25 cellular contexts compared by ENCODE assay signal in the genomic region with DNA sequence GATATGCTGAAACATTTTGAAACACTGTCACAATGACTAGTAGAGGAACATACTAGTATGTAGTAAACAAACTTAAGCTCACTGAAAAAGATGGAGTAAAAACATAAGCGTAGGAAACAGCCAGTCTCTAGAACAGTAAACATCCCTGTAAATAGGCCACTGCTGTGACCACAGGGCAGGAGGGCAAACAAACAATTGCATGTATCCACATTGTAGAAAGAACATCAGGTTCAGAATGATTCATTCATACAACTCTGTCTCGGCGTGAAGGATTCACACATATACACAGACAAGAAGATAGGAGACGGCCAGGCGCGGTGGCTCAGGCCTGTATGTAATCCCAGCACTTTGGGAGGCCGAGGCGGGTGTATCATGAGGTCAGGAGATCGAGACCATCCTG.
"Had no signal": no experiment of that assay in that cellular context is flagged by ENCODE, and none has a peak within 500 bp of the region (broad histone marks: within the 10 kb centered on the region; RNA-seq: fewer than 3 reads in every experiment).

No MANE protein-coding gene starts in this region.

- H3K4me3 ChIP-seq: body of pancreas, colonic mucosa, dorsolateral prefrontal cortex, gastroesophageal sphincter, lung, psoas muscle, thoracic aorta had no signal

- H3K9me3 ChIP-seq: body of pancreas, colonic mucosa, gastroesophageal sphincter, psoas muscle, thoracic aorta had no signal

- H2AFZ ChIP-seq: parathyroid adenoma had no signal

- DNase-seq: activated CD4-positive, alpha-beta memory T cell treated with anti-CD3 and anti-CD28 coated beads, Interleukin-2, amount 10 ng/mL, durations not matched to agents 7 days and 5 days; activated CD4-positive, alpha-beta T cell treated with anti-CD3 and anti-CD28 coated beads, Interleukin-2, amount 10 ng/mL, durations not matched to agents 24 days and 14 days; activated CD4-positive, CD25-positive, alpha-beta regulatory T cell treated with anti-CD3 and anti-CD28 coated beads, Interleukin-2, amount 50 U/mL, for 72 hours; activated CD8-positive, alpha-beta memory T cell treated with anti-CD3 and anti-CD28 coated beads, Interleukin-2, amount 50 U/mL, for 48 hours; activated naive CD4-positive, alpha-beta T cell treated with Interleukin-2 at 50 U/mL for 16 hours; activated T-cell treated with anti-CD3 and anti-CD28 coated beads, Interleukin-2, amount 50 U/mL, for 48 hours; aorta; body of pancreas; colonic mucosa; dorsolateral prefrontal cortex; effector memory CD4-positive, alpha-beta T cell; erythroblast; hippocampal formation; kidney; left colon; naive B cell; nephron progenitor cell; psoas muscle; stimulated activated CD4-positive, alpha-beta T cell treated with anti-CD3 and anti-CD28 coated beads, Interleukin-2, amount 100 ng/mL, for 48 hours; stimulated activated naive CD8-positive, alpha-beta T cell treated with anti-CD3 and anti-CD28 coated beads, Interleukin-15, Interleukin-2, amounts not matched to agents 100 U/mL and 50 U/mL, for 24 hours; trophoblast cell had no signal

- H3K9ac ChIP-seq: parathyroid adenoma had no signal

- H3K27ac ChIP-seq: body of pancreas, colonic mucosa, dorsolateral prefrontal cortex, gastroesophageal sphincter, parathyroid adenoma, psoas muscle, thoracic aorta had no signal

- H3K27me3 ChIP-seq: body of pancreas, colonic mucosa, dorsolateral prefrontal cortex, gastroesophageal sphincter had no signal

- H3K36me3 ChIP-seq: colonic mucosa, gastroesophageal sphincter, thoracic aorta had no signal

- H3K4me1 ChIP-seq: body of pancreas, colonic mucosa, gastroesophageal sphincter, parathyroid adenoma, psoas muscle had no signal

- ATAC-seq: body of pancreas; gastroesophageal sphincter; left colon; psoas muscle; stimulated activated naive CD8-positive, alpha-beta T cell treated with anti-CD3 and anti-CD28 coated beads, Interleukin-15, Interleukin-2, amounts not matched to agents 100 U/mL and 50 U/mL, for 24 hours had no signal

- H3K79me2 ChIP-seq: parathyroid adenoma had no signal
